32 cellular contexts compared by ENCODE assay signal in the genomic region with DNA sequence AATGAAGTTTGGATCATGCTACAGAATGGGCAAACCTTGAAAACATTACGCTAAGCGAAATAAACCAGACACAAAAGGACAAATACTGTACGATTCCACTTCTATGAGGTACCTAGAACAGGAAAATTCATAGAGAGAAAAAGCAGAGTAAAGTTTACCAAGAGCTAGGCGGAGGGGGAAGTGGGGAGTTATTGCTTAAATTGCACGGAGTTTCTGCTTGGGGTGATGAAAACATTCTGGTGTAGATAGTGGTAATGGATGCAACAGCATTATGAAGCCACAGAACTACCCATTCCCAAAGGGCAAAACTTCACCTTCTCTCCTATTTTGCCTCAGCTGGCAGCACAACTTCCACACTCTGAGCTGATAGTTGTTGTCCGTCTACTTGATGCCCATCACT. TPM values are rescaled to one million over a fixed set of nuclear protein-coding genes. Genes with fewer than 3 reads are reported as not detected.
"Had no signal": no experiment of that assay in that cellular context is flagged by ENCODE, and none has a peak within 500 bp of the region (broad histone marks: within the 10 kb centered on the region; RNA-seq: fewer than 3 reads in every experiment).

No MANE protein-coding gene starts in this region.

- H3K9me3 ChIP-seq: ascending aorta, body of pancreas, SJSA1 had no signal

- H3K4me1 Mint-ChIP-seq: activated B cell treated with CpG ODN at 0.5 μM for 24 hours; activated CD4-positive, alpha-beta T cell treated with anti-CD3 and anti-CD28 coated beads, Interleukin-2, amount 10 ng/mL, durations not matched to agents 24 days and 14 days; activated CD8-positive, alpha-beta memory T cell treated with anti-CD3 and anti-CD28 coated beads, Interleukin-2, amount 10 ng/mL, durations not matched to agents 7 days and 5 days; activated naive CD8-positive, alpha-beta T cell treated with anti-CD3 and anti-CD28 coated beads, Interleukin-2, amount 50 U/mL, for 24 hours; central memory CD8-positive, alpha-beta T cell had no signal

- H3K4me3 Mint-ChIP-seq: activated B cell treated with CpG ODN at 0.5 μM for 24 hours; activated CD4-positive, alpha-beta T cell treated with anti-CD3 and anti-CD28 coated beads, Interleukin-2, amount 10 ng/mL, durations not matched to agents 24 days and 14 days; activated CD8-positive, alpha-beta memory T cell treated with anti-CD3 and anti-CD28 coated beads, Interleukin-2, amount 10 ng/mL, durations not matched to agents 7 days and 5 days; activated naive CD8-positive, alpha-beta T cell treated with anti-CD3 and anti-CD28 coated beads, Interleukin-2, amount 50 U/mL, for 24 hours; activated T-cell treated with anti-CD3 and anti-CD28 coated beads, Interleukin-2, amount 50 U/mL, for 24 hours; activated T-helper 1 cell treated with anti-CD3 and anti-CD28 coated beads, Interleukin-12 subunit alpha, Interleukin-12 subunit beta, Interleukin-2, Interleukin-4 antibody, amounts not matched to agents 30 ng/mL and 10 ng/mL and 1 ng/mL, durations not matched to agents 14 hours and 24 hours and 36 hours; central memory CD8-positive, alpha-beta T cell; T-helper 17 cell had no signal

- H3K36me3 Mint-ChIP-seq: activated CD8-positive, alpha-beta memory T cell treated with anti-CD3 and anti-CD28 coated beads, Interleukin-2, amount 10 ng/mL, durations not matched to agents 7 days and 5 days; activated naive CD4-positive, alpha-beta T cell treated with anti-CD3 and anti-CD28 coated beads, Interleukin-2, amount 50 U/mL, for 72 hours had no signal

- H3K27ac Mint-ChIP-seq: activated B cell treated with CpG ODN at 0.5 μM for 24 hours; activated CD4-positive, alpha-beta T cell treated with anti-CD3 and anti-CD28 coated beads, Interleukin-2, amount 10 ng/mL, durations not matched to agents 24 days and 14 days; activated CD8-positive, alpha-beta memory T cell treated with anti-CD3 and anti-CD28 coated beads, Interleukin-2, amount 10 ng/mL, durations not matched to agents 7 days and 5 days; activated naive CD4-positive, alpha-beta T cell treated with anti-CD3 and anti-CD28 coated beads, Interleukin-2, amount 50 U/mL, for 72 hours; activated naive CD8-positive, alpha-beta T cell treated with anti-CD3 and anti-CD28 coated beads, Interleukin-2, amount 50 U/mL, for 24 hours; activated T-cell treated with anti-CD3 and anti-CD28 coated beads, Interleukin-2, amount 50 U/mL, for 24 hours; activated T-helper 1 cell treated with anti-CD3 and anti-CD28 coated beads, Interleukin-12 subunit alpha, Interleukin-12 subunit beta, Interleukin-2, Interleukin-4 antibody, amounts not matched to agents 30 ng/mL and 10 ng/mL and 1 ng/mL, durations not matched to agents 14 hours and 24 hours and 36 hours; T-helper 17 cell had no signal

- ATAC-seq: activated CD8-positive, alpha-beta memory T cell treated with anti-CD3 and anti-CD28 coated beads, Interleukin-2, amount 10 ng/mL, durations not matched to agents 7 days and 5 days; activated naive CD4-positive, alpha-beta T cell treated with anti-CD3 and anti-CD28 coated beads, Interleukin-2, amount 50 U/mL, for 72 hours; activated naive CD8-positive, alpha-beta T cell treated with anti-CD3 and anti-CD28 coated beads, Interleukin-2, amount 50 U/mL, for 24 hours; body of pancreas; Panc1; Right ventricle myocardium inferior; SK-N-SH treated with all-trans-retinoic acid at 6 μM for 48 hours; T-helper 17 cell had no signal

- H3K9ac ChIP-seq: KMS-11 had no signal

- H3K9me3 Mint-ChIP-seq: activated B cell treated with CpG ODN at 0.5 μM for 24 hours; activated CD4-positive, alpha-beta T cell treated with anti-CD3 and anti-CD28 coated beads, Interleukin-2, amount 10 ng/mL, durations not matched to agents 24 days and 14 days; activated naive CD4-positive, alpha-beta T cell treated with anti-CD3 and anti-CD28 coated beads, Interleukin-2, amount 50 U/mL, for 72 hours; activated naive CD8-positive, alpha-beta T cell treated with anti-CD3 and anti-CD28 coated beads, Interleukin-2, amount 50 U/mL, for 24 hours; activated T-cell treated with anti-CD3 and anti-CD28 coated beads, Interleukin-2, amount 50 U/mL, for 24 hours; activated T-helper 1 cell treated with anti-CD3 and anti-CD28 coated beads, Interleukin-12 subunit alpha, Interleukin-12 subunit beta, Interleukin-2, Interleukin-4 antibody, amounts not matched to agents 30 ng/mL and 10 ng/mL and 1 ng/mL, durations not matched to agents 14 hours and 24 hours and 36 hours; central memory CD8-positive, alpha-beta T cell had no signal

- DNase-seq: activated B cell treated with CpG ODN at 0.5 μM for 24 hours; activated CD4-positive, alpha-beta T cell treated with anti-CD3 and anti-CD28 coated beads for 1 hour; activated CD4-positive, alpha-beta T cell treated with anti-CD3 and anti-CD28 coated beads, Interleukin-2, amount 10 ng/mL, durations not matched to agents 24 days and 14 days; activated CD4-positive, alpha-beta T cell treated with anti-CD3 and anti-CD28 coated beads, Interleukin-2, amount 50 U/mL, for 48 hours; activated CD8-positive, alpha-beta memory T cell treated with anti-CD3 and anti-CD28 coated beads, Interleukin-2, amount 10 ng/mL, durations not matched to agents 7 days and 5 days; activated effector memory CD4-positive, alpha-beta T cell treated with Interleukin-2 at 50 U/mL for 16 hours; activated naive CD4-positive, alpha-beta T cell treated with Interleukin-2 at 50 U/mL for 16 hours; activated naive CD8-positive, alpha-beta T cell treated with anti-CD3 and anti-CD28 coated beads, Interleukin-2, amount 50 U/mL, for 24 hours; activated T-cell treated with anti-CD3 and anti-CD28 coated beads, Interleukin-2, amount 50 U/mL, for 24 hours; amniotic stem cell; body of pancreas; NCI-H1092 treated with DMSO at 0.1 percent for 48 hours; NCI-H1436; NCI-H1694 treated with DMSO at 0.1 percent for 48 hours; NCI-H2029 treated with DMSO at 0.1 percent for 48 hours; NCI-H510A treated with DMSO at 0.1 percent for 48 hours; NCI-H69; NK-92 treated with Interleukin-12 subunit alpha and Interleukin-12 subunit beta, amount 100 ng/mL, for 24 hours; OCI-M1; RPMI8226; T-helper 17 cell; T-helper 9 cell had no signal

- H3K4me2 ChIP-seq: KMS-11 had no signal

- H3K36me3 ChIP-seq: ascending aorta, SJSA1 had no signal

- H3K27ac ChIP-seq: ascending aorta, body of pancreas, KMS-11, SJSA1 had no signal

- H3K4me3 ChIP-seq: ascending aorta, body of pancreas, SJSA1 had no signal

- H3K4me1 ChIP-seq: ascending aorta, body of pancreas, SJSA1 had no signal

- H3K27me3 ChIP-seq: ascending aorta, body of pancreas had no signal

RNA-seq across cellular contexts. Expression of a gene that starts 6.4 kb away (rescaled TPM):
- total RNA-seq: activated B cell treated with CpG ODN at 0.5 μM for 24 hours; activated CD4-positive, alpha-beta T cell treated with anti-CD3 and anti-CD28 coated beads, Interleukin-2, amount 10 ng/mL, durations not matched to agents 24 days and 14 days; activated CD8-positive, alpha-beta memory T cell treated with anti-CD3 and anti-CD28 coated beads, Interleukin-2, amount 10 ng/mL, durations not matched to agents 7 days and 5 days; activated naive CD4-positive, alpha-beta T cell treated with anti-CD3 and anti-CD28 coated beads, Interleukin-2, amount 50 U/mL, for 72 hours; activated T-helper 1 cell treated with anti-CD3 and anti-CD28 coated beads, Interleukin-12 subunit alpha, Interleukin-12 subunit beta, Interleukin-2, Interleukin-4 antibody, amounts not matched to agents 30 ng/mL and 10 ng/mL and 1 ng/mL, durations not matched to agents 14 hours and 24 hours and 36 hours; ascending aorta; body of pancreas; MCF 10A; Right ventricle myocardium inferior; T-helper 17 cell had no signal
